1 cellular context compared by ENCODE assay signal in the genomic region with DNA sequence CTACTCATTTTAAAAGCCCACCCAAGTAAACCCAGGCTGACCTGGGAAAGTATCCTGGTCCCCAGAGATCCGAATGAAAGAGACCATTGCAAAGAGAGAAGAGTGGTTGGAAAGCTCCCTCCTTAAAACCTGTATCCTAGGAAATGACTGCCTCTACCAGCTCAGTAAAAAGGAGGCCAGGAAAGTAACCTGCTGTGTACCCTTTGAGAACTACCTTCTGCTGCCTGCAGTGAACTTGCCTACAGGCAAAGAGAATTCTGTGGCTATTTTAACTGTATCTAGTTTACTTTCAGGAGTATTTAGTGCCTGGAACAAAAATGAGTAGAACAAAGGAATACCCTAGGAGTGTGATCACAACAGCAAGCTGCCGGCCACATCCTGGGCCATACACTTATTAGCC.
TF ChIP-seq lines count a peak whose summit lies in the region.

No MANE protein-coding gene starts in this region.

TF ChIP-seq in H1, 55 proteins besides CTCF, POLR2A, EP300 and RAD21 (continued from another document):
- TF ChIP-seq, protein P1, sequence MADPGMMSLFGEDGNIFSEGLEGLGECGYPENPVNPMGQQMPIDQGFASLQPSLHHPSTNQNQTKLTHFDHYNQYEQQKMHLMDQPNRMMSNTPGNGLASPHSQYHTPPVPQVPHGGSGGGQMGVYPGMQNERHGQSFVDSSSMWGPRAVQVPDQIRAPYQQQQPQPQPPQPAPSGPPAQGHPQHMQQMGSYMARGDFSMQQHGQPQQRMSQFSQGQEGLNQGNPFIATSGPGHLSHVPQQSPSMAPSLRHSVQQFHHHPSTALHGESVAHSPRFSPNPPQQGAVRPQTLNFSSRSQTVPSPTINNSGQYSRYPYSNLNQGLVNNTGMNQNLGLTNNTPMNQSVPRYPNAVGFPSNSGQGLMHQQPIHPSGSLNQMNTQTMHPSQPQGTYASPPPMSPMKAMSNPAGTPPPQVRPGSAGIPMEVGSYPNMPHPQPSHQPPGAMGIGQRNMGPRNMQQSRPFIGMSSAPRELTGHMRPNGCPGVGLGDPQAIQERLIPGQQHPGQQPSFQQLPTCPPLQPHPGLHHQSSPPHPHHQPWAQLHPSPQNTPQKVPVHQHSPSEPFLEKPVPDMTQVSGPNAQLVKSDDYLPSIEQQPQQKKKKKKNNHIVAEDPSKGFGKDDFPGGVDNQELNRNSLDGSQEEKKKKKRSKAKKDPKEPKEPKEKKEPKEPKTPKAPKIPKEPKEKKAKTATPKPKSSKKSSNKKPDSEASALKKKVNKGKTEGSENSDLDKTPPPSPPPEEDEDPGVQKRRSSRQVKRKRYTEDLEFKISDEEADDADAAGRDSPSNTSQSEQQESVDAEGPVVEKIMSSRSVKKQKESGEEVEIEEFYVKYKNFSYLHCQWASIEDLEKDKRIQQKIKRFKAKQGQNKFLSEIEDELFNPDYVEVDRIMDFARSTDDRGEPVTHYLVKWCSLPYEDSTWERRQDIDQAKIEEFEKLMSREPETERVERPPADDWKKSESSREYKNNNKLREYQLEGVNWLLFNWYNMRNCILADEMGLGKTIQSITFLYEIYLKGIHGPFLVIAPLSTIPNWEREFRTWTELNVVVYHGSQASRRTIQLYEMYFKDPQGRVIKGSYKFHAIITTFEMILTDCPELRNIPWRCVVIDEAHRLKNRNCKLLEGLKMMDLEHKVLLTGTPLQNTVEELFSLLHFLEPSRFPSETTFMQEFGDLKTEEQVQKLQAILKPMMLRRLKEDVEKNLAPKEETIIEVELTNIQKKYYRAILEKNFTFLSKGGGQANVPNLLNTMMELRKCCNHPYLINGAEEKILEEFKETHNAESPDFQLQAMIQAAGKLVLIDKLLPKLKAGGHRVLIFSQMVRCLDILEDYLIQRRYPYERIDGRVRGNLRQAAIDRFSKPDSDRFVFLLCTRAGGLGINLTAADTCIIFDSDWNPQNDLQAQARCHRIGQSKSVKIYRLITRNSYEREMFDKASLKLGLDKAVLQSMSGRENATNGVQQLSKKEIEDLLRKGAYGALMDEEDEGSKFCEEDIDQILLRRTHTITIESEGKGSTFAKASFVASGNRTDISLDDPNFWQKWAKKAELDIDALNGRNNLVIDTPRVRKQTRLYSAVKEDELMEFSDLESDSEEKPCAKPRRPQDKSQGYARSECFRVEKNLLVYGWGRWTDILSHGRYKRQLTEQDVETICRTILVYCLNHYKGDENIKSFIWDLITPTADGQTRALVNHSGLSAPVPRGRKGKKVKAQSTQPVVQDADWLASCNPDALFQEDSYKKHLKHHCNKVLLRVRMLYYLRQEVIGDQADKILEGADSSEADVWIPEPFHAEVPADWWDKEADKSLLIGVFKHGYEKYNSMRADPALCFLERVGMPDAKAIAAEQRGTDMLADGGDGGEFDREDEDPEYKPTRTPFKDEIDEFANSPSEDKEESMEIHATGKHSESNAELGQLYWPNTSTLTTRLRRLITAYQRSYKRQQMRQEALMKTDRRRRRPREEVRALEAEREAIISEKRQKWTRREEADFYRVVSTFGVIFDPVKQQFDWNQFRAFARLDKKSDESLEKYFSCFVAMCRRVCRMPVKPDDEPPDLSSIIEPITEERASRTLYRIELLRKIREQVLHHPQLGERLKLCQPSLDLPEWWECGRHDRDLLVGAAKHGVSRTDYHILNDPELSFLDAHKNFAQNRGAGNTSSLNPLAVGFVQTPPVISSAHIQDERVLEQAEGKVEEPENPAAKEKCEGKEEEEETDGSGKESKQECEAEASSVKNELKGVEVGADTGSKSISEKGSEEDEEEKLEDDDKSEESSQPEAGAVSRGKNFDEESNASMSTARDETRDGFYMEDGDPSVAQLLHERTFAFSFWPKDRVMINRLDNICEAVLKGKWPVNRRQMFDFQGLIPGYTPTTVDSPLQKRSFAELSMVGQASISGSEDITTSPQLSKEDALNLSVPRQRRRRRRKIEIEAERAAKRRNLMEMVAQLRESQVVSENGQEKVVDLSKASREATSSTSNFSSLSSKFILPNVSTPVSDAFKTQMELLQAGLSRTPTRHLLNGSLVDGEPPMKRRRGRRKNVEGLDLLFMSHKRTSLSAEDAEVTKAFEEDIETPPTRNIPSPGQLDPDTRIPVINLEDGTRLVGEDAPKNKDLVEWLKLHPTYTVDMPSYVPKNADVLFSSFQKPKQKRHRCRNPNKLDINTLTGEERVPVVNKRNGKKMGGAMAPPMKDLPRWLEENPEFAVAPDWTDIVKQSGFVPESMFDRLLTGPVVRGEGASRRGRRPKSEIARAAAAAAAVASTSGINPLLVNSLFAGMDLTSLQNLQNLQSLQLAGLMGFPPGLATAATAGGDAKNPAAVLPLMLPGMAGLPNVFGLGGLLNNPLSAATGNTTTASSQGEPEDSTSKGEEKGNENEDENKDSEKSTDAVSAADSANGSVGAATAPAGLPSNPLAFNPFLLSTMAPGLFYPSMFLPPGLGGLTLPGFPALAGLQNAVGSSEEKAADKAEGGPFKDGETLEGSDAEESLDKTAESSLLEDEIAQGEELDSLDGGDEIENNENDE (IDR thresholded peaks at IDR 0.05; ENCODE audit: insufficient replicate concordance, low read length) = no peak
- TF ChIP-seq MAX (IDR thresholded peaks at IDR 0.05) (no peak), CREB1 (IDR thresholded peaks at IDR 0.05) (no peak), RBBP5 (IDR thresholded peaks at IDR 0.05; ENCODE audit: borderline replicate concordance, low read depth, low read length) (no peak), RXRA (IDR thresholded peaks at IDR 0.05; ENCODE audit: insufficient read depth, low read depth, low read length) (no peak), SP4 (IDR thresholded peaks at IDR 0.05; ENCODE audit: low read length) (no peak), SRF (IDR thresholded peaks at IDR 0.05; ENCODE audit: low read depth, low read length) (no peak)
